12 cellular contexts compared by ENCODE assay signal in the genomic region with DNA sequence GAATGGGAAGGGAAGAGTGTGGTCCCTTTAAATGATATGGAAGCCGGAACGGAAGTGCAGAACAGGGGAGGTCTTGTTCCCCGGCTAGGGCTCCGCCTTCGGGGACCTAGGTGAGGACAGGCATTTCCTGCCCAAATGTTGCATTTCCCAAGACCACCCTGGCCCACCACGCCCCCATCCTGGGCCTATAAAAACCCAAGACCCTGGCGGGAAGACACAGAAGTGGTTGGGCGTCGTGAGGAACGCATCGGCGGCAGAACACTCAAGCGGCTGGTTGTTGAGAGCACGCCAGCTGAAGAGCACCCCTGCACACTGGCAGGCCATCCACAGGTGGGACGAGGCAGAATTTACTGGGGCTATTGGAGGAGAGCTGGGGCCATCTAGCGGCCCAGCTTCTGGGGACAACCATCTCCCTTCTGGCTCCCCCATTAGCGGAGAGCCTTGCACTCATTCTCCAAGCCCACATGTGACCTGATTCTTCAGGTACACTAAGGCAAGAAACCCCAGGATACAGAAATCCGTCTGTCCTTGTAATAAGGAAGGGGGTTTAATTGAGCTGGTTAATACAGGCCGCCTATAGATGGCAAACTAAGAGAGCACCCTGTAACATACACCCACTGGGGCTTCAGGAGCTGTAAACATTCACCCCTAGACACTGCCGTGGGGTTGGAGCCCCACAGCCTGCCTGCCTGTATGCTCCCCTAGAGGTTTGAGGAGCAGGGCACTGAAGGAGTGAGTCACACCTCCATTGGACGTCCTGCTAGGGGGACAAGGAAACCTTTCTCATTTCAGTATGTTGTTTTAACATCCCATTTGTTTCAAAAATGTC.
DNase-seq lines count a peak whose midpoint lies in the region; TF ChIP-seq lines count a peak whose summit lies in the region.
"Had no signal": no experiment of that assay in that cellular context is flagged by ENCODE, and none has a peak within 500 bp of the region (broad histone marks: within the 10 kb centered on the region; RNA-seq: fewer than 3 reads in every experiment).

No MANE protein-coding gene starts in this region.

- no peak overlapping the region for H4K8ac ChIP-seq in mesendoderm (ENCODE audit: low read depth, low read length)

- no CpG with 5 or more reads among the region's 21 CpGs for WGBS in mesendoderm (ENCODE audit: extremely low coverage, insufficient coverage, low lambda C conversion rate)
- 70 to 85% methylated on average over 21 of the region's 21 CpGs for WGBS in sigmoid colon, 2 donors

- no peak for TF ChIP-seq POLR2A in sigmoid colon (IDR thresholded peaks at IDR 0.05)

- no peaks in the 10 kb centered on the region for H3K27me3 Mint-ChIP-seq in Calu3 (ENCODE audit: unreplicated experiment)
- H3K27me3 Mint-ChIP-seq: activated CD4-positive, alpha-beta T cell treated with anti-CD3 and anti-CD28 coated beads for 36 hours; T-cell had no signal

- TF ChIP-seq EP300 in sigmoid colon (IDR thresholded peaks at IDR 0.05), result no peak

- no peak overlapping the region for H3K56ac ChIP-seq in mesendoderm (ENCODE audit: low read length)

- no peaks in the 10 kb centered on the region for H3K79me2 ChIP-seq in mesendoderm (ENCODE audit: control insufficient read depth, insufficient read depth, low read length)

- H3K27me3 ChIP-seq in endocrine pancreas (ENCODE audit: control insufficient read depth, insufficient read depth, low read length) (no peaks in the 10 kb centered on the region), mesendoderm (ENCODE audit: insufficient read depth, low read length, poor library complexity) (no peaks in the 10 kb centered on the region), sigmoid colon (no peaks in the 10 kb centered on the region)

- H4K5ac ChIP-seq in mesendoderm (ENCODE audit: low read length), result no peak overlapping the region

- peak; percentile 75 for TF ChIP-seq CTCF in Calu3 (IDR thresholded peaks at IDR 0.05; ENCODE audit: unreplicated experiment)
- TF ChIP-seq CTCF in sigmoid colon (IDR thresholded peaks at IDR 0.05), result no peak

- H3K36me3 Mint-ChIP-seq in Calu3 (ENCODE audit: insufficient read depth, unreplicated experiment), result peaks cover 8% of the 10 kb centered on the region
- H3K36me3 Mint-ChIP-seq: T-cell had no signal

- H3K4me3 ChIP-seq in endocrine pancreas (ENCODE audit: control insufficient read depth, insufficient read depth, low read length) (peak overlapping the region; percentile 1), mesendoderm (ENCODE audit: low read length) (no peak overlapping the region), sigmoid colon (no peak overlapping the region)

- H3K9me3 ChIP-seq in endocrine pancreas (ENCODE audit: control insufficient read depth, low read length) (no peaks in the 10 kb centered on the region), sigmoid colon (no peaks in the 10 kb centered on the region)

- no peak overlapping the region for H3K27ac ChIP-seq in mesendoderm (ENCODE audit: low read depth, low read length)
- no peak overlapping the region for H3K27ac ChIP-seq in sigmoid colon

- no peak overlapping the region for H3K4ac ChIP-seq in mesendoderm (ENCODE audit: low read depth, low read length)

- H3K27ac Mint-ChIP-seq in Calu3 (ENCODE audit: unreplicated experiment), result peak overlapping the region; percentile 89
- H3K27ac Mint-ChIP-seq: activated CD4-positive, alpha-beta T cell treated with anti-CD3 and anti-CD28 coated beads for 36 hours; T-cell had no signal

- no peak overlapping the region for H3K9ac ChIP-seq in endocrine pancreas (ENCODE audit: control insufficient read depth, insufficient read depth, low read length)
- H3K9ac ChIP-seq in mesendoderm (ENCODE audit: low read length), result no peak overlapping the region

- CTCF ChIA-PET in Calu3 (lab: Charles Lee), result interaction anchor here (0.6 to 2.2 kb wide), 2 partner anchors 368 to 1736 kb away, joined by 3 to 21 read pairs; no protein-coding TSS in a partner anchor

- no peak overlapping the region for H3K23ac ChIP-seq in mesendoderm (ENCODE audit: low read length)

- peak overlapping the region; percentile 88 for H3K4me3 Mint-ChIP-seq in Calu3 (ENCODE audit: low read depth, unreplicated experiment)
- H3K4me3 Mint-ChIP-seq: activated CD4-positive, alpha-beta T cell treated with anti-CD3 and anti-CD28 coated beads for 36 hours; T-cell had no signal

- H3K18ac ChIP-seq in mesendoderm (ENCODE audit: low read length), result no peak overlapping the region

- H3K79me1 ChIP-seq in mesendoderm (ENCODE audit: low read length), result no peaks in the 10 kb centered on the region

- peak; percentile 86 for DNase-seq in Calu3
- DNase-seq in NCI-H2029 (lab: John Stamatoyannopoulos, UW), result peak; percentile 95
- peak; percentile 74 for DNase-seq in mesendoderm
- DNase-seq in SIG-M5 treated with dmso at 0.1 percent for 504 hours (lab: John Stamatoyannopoulos, UW; ENCODE audit: unreplicated experiment), result no peak
- no peak for DNase-seq in amniotic stem cell (lab: John Stamatoyannopoulos, UW)
- no peak for DNase-seq in activated gamma-delta T cell treated with Interleukin-2 at 50 U/mL for 16 hours
- no peak for DNase-seq in sigmoid colon
- DNase-seq: activated CD4-positive, alpha-beta T cell treated with anti-CD3 and anti-CD28 coated beads for 36 hours; activated T-cell treated with anti-CD3 and anti-CD28 coated beads, Interleukin-2, amount 50 U/mL, for 48 hours; stimulated activated CD4-positive, alpha-beta T cell treated with anti-CD3 and anti-CD28 coated beads, Interleukin-2, amount 100 ng/mL, for 48 hours; T-cell had no signal

- intact Hi-C loops in Calu3 (cut with micrococcal nuclease; ENCODE audit: unreplicated experiment) (loop anchor here (1.0 to 5.0 kb wide), 4 partner anchors 207 to 1882 kb away; no protein-coding TSS in a partner anchor), sigmoid colon (cut with DNase I) (no loop called here)

- no peak overlapping the region for H2BK15ac ChIP-seq in mesendoderm (replicated peaks; ENCODE audit: low read depth)

- H2BK120ac ChIP-seq in mesendoderm (ENCODE audit: low read depth, low read length), result no peak overlapping the region

- no peaks in the 10 kb centered on the region for H3K9me3 Mint-ChIP-seq in Calu3 (ENCODE audit: low read depth, unreplicated experiment)

- H3K4me1 ChIP-seq in endocrine pancreas (ENCODE audit: control insufficient read depth, insufficient read depth, low read length) (no peaks in the 10 kb centered on the region), mesendoderm (ENCODE audit: control insufficient read depth, low read depth, low read length) (no peaks in the 10 kb centered on the region), sigmoid colon (no peaks in the 10 kb centered on the region)

- H3K36me3 ChIP-seq in endocrine pancreas (ENCODE audit: control insufficient read depth, insufficient read depth, low read length) (no peaks in the 10 kb centered on the region), mesendoderm (ENCODE audit: control insufficient read depth, insufficient read depth, low read length) (no peaks in the 10 kb centered on the region), sigmoid colon (no peaks in the 10 kb centered on the region)

- no peak overlapping the region for H2AK5ac ChIP-seq in mesendoderm (ENCODE audit: low read length)

- BruUV-seq in Calu3 (replicated peaks; lab: Mats Ljungman, UMichigan), result TSS peak; percentile 46

- H2BK5ac ChIP-seq in mesendoderm (ENCODE audit: low read length), result no peak overlapping the region

- peaks cover 19% of the 10 kb centered on the region for H3K4me1 Mint-ChIP-seq in Calu3 (ENCODE audit: low read depth, unreplicated experiment)
- H3K4me1 Mint-ChIP-seq: activated CD4-positive, alpha-beta T cell treated with anti-CD3 and anti-CD28 coated beads for 36 hours; T-cell had no signal

- H3K4me2 ChIP-seq in mesendoderm (ENCODE audit: low read length), result no peak overlapping the region

Comparison
In these comparisons a context has a peak if more than half of its experiments do, and no peak if none do; other contexts are left out.
1. DNase-seq: peak in Calu3 (single experiment), NCI-H2029 (single experiment) and mesendoderm (single experiment); none in SIG-M5 treated with dmso at 0.1 percent for 504 hours (single experiment), amniotic stem cell (single experiment), activated gamma-delta T cell treated with Interleukin-2 at 50 U/mL for 16 hours (single experiment) and sigmoid colon (single experiment).